ENCODE assay signal across 1 cellular context in the genomic region with DNA sequence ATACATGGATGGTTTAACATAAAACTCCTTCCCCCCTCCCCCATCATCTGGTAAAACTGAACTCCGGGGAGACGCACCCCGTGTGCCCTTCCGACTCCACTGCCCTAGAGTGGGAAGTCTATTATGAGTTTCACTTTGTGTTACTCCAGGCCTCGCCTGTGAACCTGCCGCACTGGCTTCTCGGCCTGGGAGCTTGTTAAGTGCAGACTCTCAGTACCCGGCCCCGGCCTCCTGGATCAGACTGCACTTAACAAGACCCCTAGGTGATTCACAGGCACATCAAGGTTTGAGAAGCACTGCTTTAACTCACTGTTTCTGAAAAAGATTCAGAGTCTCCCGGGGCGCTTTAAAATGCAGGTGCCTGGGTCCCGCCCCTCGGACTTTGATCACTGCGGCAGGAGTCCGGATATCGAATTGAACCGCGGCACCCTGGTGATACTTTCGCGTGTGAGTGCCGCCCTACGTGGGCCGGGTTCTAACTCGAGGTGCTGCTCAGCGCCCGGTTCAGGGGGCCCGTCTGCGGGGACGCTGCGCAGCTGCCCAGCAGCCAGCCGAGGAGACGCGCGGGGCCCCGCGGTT.
TF ChIP-seq lines count a peak whose summit lies in the region.

No MANE protein-coding gene starts in this region.

TF ChIP-seq in SK-N-SH, 30 proteins besides CTCF, POLR2A, EP300 and RAD21:
- no peak for TF ChIP-seq TCF12 (IDR thresholded peaks at IDR 0.05)
- no peak for TF ChIP-seq SIN3A (IDR thresholded peaks at IDR 0.05; ENCODE audit: borderline replicate concordance, low read depth, low read length)
- TF ChIP-seq RXRA (IDR thresholded peaks at IDR 0.05; ENCODE audit: borderline replicate concordance, low read depth) = no peak
- no peak for TF ChIP-seq MXI1 (IDR thresholded peaks at IDR 0.05; ENCODE audit: low read depth, low read length)
- no peak for TF ChIP-seq TAF1 (IDR thresholded peaks at IDR 0.05; ENCODE audit: borderline replicate concordance, low read depth, low read length)
- TF ChIP-seq GATA2 (CRISPR knock-in tag; IDR thresholded peaks at IDR 0.05) = no peak
- no peak for TF ChIP-seq USF2 (IDR thresholded peaks at IDR 0.05; ENCODE audit: borderline replicate concordance, low read depth, low read length)
- no peak for TF ChIP-seq NFIC (IDR thresholded peaks at IDR 0.05; ENCODE audit: borderline replicate concordance)
- no peak for TF ChIP-seq ZBTB33 (IDR thresholded peaks at IDR 0.05; ENCODE audit: borderline replicate concordance, low read depth)
- TF ChIP-seq ELF1 (IDR thresholded peaks at IDR 0.05) = no peak
- TF ChIP-seq TEAD4 (IDR thresholded peaks at IDR 0.05; ENCODE audit: borderline replicate concordance, insufficient read depth) = no peak
- no peak for TF ChIP-seq EZH2phosphoT487 (IDR thresholded peaks at IDR 0.05; ENCODE audit: borderline replicate concordance, low read depth)
- TF ChIP-seq, protein P1, sequence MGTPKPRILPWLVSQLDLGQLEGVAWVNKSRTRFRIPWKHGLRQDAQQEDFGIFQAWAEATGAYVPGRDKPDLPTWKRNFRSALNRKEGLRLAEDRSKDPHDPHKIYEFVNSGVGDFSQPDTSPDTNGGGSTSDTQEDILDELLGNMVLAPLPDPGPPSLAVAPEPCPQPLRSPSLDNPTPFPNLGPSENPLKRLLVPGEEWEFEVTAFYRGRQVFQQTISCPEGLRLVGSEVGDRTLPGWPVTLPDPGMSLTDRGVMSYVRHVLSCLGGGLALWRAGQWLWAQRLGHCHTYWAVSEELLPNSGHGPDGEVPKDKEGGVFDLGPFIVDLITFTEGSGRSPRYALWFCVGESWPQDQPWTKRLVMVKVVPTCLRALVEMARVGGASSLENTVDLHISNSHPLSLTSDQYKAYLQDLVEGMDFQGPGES (IDR thresholded peaks at IDR 0.05; ENCODE audit: low read depth, low read length) = no peak
- no peak for TF ChIP-seq FOXJ3 (CRISPR knock-in tag; IDR thresholded peaks at IDR 0.05)
- TF ChIP-seq SMC3 (IDR thresholded peaks at IDR 0.05; ENCODE audit: low read depth, low read length) = no peak
